Comparison of ENCODE assay signal across 17 cellular contexts in genomic region chr11:125408281-125408680, GRCh38.
"Had no signal": no experiment of that assay in that cellular context is flagged by ENCODE, and none has a peak within 500 bp of the region (broad histone marks: within the 10 kb centered on the region; RNA-seq: fewer than 3 reads in every experiment).

No MANE protein-coding gene starts in this region.

- H3K4me3 ChIP-seq: ascending aorta, cardiac muscle cell, colonic mucosa, gastroesophageal sphincter, hepatocyte, neural progenitor cell, testis, upper lobe of right lung had no signal

- H3K36me3 ChIP-seq: ascending aorta, cardiac muscle cell, colonic mucosa, neural progenitor cell, upper lobe of right lung had no signal

- ATAC-seq: activated T-cell treated with anti-CD3 and anti-CD28 coated beads, Interleukin-2, amount 50 U/mL, for 4 hours; gastroesophageal sphincter; upper lobe of right lung had no signal

- H3K36me3 Mint-ChIP-seq: activated CD4-positive, alpha-beta memory T cell treated with anti-CD3 and anti-CD28 coated beads for 36 hours had no signal

- H3K27ac ChIP-seq: ascending aorta, cardiac muscle cell, colonic mucosa, gastroesophageal sphincter, hepatocyte, neural progenitor cell, testis, upper lobe of right lung, VCaP had no signal

- H3K27me3 ChIP-seq: ascending aorta, cardiac muscle cell, colonic mucosa, hepatocyte, neural progenitor cell, testis had no signal

- H3K4me1 ChIP-seq: colonic mucosa had no signal

- H3K9me3 Mint-ChIP-seq: activated CD4-positive, alpha-beta memory T cell treated with anti-CD3 and anti-CD28 coated beads for 36 hours; activated T-cell treated with anti-CD3 and anti-CD28 coated beads, Interleukin-2, amount 50 U/mL, for 4 hours; neural progenitor cell; stimulated activated naive CD8-positive, alpha-beta T cell treated with anti-CD3 and anti-CD28 coated beads, Interleukin-15, Interleukin-2, amounts not matched to agents 100 ng/mL and 50 ng/mL, for 24 hours had no signal

- H3K4me3 Mint-ChIP-seq: activated CD4-positive, alpha-beta memory T cell treated with anti-CD3 and anti-CD28 coated beads for 36 hours; activated T-cell treated with anti-CD3 and anti-CD28 coated beads, Interleukin-2, amount 50 U/mL, for 4 hours; neural progenitor cell; stimulated activated naive CD8-positive, alpha-beta T cell treated with anti-CD3 and anti-CD28 coated beads, Interleukin-15, Interleukin-2, amounts not matched to agents 100 ng/mL and 50 ng/mL, for 24 hours had no signal

- H3K27ac Mint-ChIP-seq: activated CD4-positive, alpha-beta memory T cell treated with anti-CD3 and anti-CD28 coated beads for 36 hours; stimulated activated naive CD8-positive, alpha-beta T cell treated with anti-CD3 and anti-CD28 coated beads, Interleukin-15, Interleukin-2, amounts not matched to agents 100 ng/mL and 50 ng/mL, for 24 hours had no signal

- DNase-seq: activated CD4-positive, alpha-beta memory T cell treated with anti-CD3 and anti-CD28 coated beads for 36 hours; activated T-cell treated with anti-CD3 and anti-CD28 coated beads, Interleukin-2, amount 50 U/mL, for 4 hours; colonic mucosa; effector CD4-positive, alpha-beta T cell; mesendoderm; stimulated activated CD4-positive, alpha-beta T cell treated with anti-CD3 and anti-CD28 coated beads, Interleukin-4, amount 100 ng/mL, for 1 hour; stimulated activated CD8-positive, alpha-beta memory T cell treated with anti-CD3 and anti-CD28 coated beads, Interleukin-4, amount 100 ng/mL, for 48 hours; T-helper 1 cell; testis; upper lobe of right lung had no signal

- H3K9me3 ChIP-seq: ascending aorta, colonic mucosa, gastroesophageal sphincter, testis, upper lobe of right lung had no signal
